Comparison of ENCODE assay signal across 17 cellular contexts in genomic region chr22:17307566-17307965, GRCh38.
"Had no signal": no experiment of that assay in that cellular context is flagged by ENCODE, and none has a peak within 500 bp of the region (broad histone marks: within the 10 kb centered on the region; RNA-seq: fewer than 3 reads in every experiment).

No MANE protein-coding gene starts in this region.

- H3K9me3 ChIP-seq: heart left ventricle, sigmoid colon, thoracic aorta had no signal

- H3K27me3 ChIP-seq: heart left ventricle, sigmoid colon had no signal

- ATAC-seq: activated naive CD8-positive, alpha-beta T cell treated with anti-CD3 and anti-CD28 coated beads, Interleukin-2, amount 50 U/mL, for 24 hours; heart left ventricle; left lobe of liver had no signal

- H3K27ac Mint-ChIP-seq: activated naive CD8-positive, alpha-beta T cell treated with anti-CD3 and anti-CD28 coated beads, Interleukin-2, amount 50 U/mL, for 24 hours; activated T-helper 1 cell treated with anti-CD3 and anti-CD28 coated beads, Interleukin-12 subunit alpha, Interleukin-12 subunit beta, Interleukin-2, Interleukin-4 antibody, amounts not matched to agents 30 ng/mL and 10 ng/mL and 1 ng/mL, durations not matched to agents 14 hours and 24 hours and 36 hours; dendritic cell treated with granulocyte-macrophage colony-stimulating factor and Interleukin-4, amounts not matched to agents 40 ng/mL and 50 ng/mL, for 4 days had no signal

- H3K4me3 Mint-ChIP-seq: activated naive CD8-positive, alpha-beta T cell treated with anti-CD3 and anti-CD28 coated beads, Interleukin-2, amount 50 U/mL, for 24 hours; activated T-helper 1 cell treated with anti-CD3 and anti-CD28 coated beads, Interleukin-12 subunit alpha, Interleukin-12 subunit beta, Interleukin-2, Interleukin-4 antibody, amounts not matched to agents 30 ng/mL and 10 ng/mL and 1 ng/mL, durations not matched to agents 14 hours and 24 hours and 36 hours; dendritic cell treated with granulocyte-macrophage colony-stimulating factor and Interleukin-4, amounts not matched to agents 40 ng/mL and 50 ng/mL, for 4 days; naive B cell had no signal

- H3K27me3 Mint-ChIP-seq: activated naive CD8-positive, alpha-beta T cell treated with anti-CD3 and anti-CD28 coated beads, Interleukin-2, amount 50 U/mL, for 24 hours; naive B cell had no signal

- H3K36me3 Mint-ChIP-seq: naive B cell had no signal

- H3K36me3 ChIP-seq: heart left ventricle, sigmoid colon, thoracic aorta had no signal

- DNase-seq: activated CD4-positive, alpha-beta T cell treated with anti-CD3 and anti-CD28 coated beads for 4 hours; activated CD8-positive, alpha-beta memory T cell treated with anti-CD3 and anti-CD28 coated beads for 24 hours; activated naive CD4-positive, alpha-beta T cell treated with Interleukin-2 at 50 U/mL for 16 hours; activated naive CD8-positive, alpha-beta T cell treated with anti-CD3 and anti-CD28 coated beads, Interleukin-2, amount 50 U/mL, for 24 hours; aorta; cerebellar nuclear complex; effector memory CD4-positive, alpha-beta T cell; foreskin melanocyte; heart left ventricle; naive B cell; sigmoid colon; stimulated activated CD4-positive, alpha-beta T cell treated with anti-CD3 and anti-CD28 coated beads, Interleukin-1b, Interleukin-23, amount 100 ng/mL, for 48 hours had no signal

- H3K27ac ChIP-seq: epithelial cell of prostate, heart left ventricle, sigmoid colon, thoracic aorta had no signal

- H3K4me3 ChIP-seq: heart left ventricle, sigmoid colon, thoracic aorta had no signal

- H3K9me3 Mint-ChIP-seq: activated naive CD8-positive, alpha-beta T cell treated with anti-CD3 and anti-CD28 coated beads, Interleukin-2, amount 50 U/mL, for 24 hours; activated T-helper 1 cell treated with anti-CD3 and anti-CD28 coated beads, Interleukin-12 subunit alpha, Interleukin-12 subunit beta, Interleukin-2, Interleukin-4 antibody, amounts not matched to agents 30 ng/mL and 10 ng/mL and 1 ng/mL, durations not matched to agents 14 hours and 24 hours and 36 hours; dendritic cell treated with granulocyte-macrophage colony-stimulating factor and Interleukin-4, amounts not matched to agents 40 ng/mL and 50 ng/mL, for 4 days had no signal

- H3K4me1 ChIP-seq: heart left ventricle, sigmoid colon had no signal
